Comparison of ENCODE assay signal across 7 cellular contexts in genomic region chr6:10951675-10952282, GRCh38.
DNase-seq lines count a peak whose midpoint lies in the region; ATAC-seq and TF ChIP-seq lines count a peak whose summit lies in the region.

No MANE protein-coding gene starts in this region.

- dilution Hi-C loops in mammary epithelial cell (cut with HindIII; ENCODE audit: low sequenced_read_pairs), result loop anchor here (5.0 kb wide), 1 partner anchor 36 kb away; no protein-coding TSS in a partner anchor

- H4K20me1 ChIP-seq in mammary epithelial cell (ENCODE audit: insufficient read depth, low read length), result no peaks in the 10 kb centered on the region

- intact Hi-C loops in mammary epithelial cell (cut with micrococcal nuclease), result loop anchor here (5.0 kb wide), 1 partner anchor 281 kb away; the partner anchor contains the start of gene NEDD9

- no peaks in the 10 kb centered on the region for H3K4me1 ChIP-seq in mammary epithelial cell (ENCODE audit: insufficient read depth, low read length)
- no peaks in the 10 kb centered on the region for H3K4me1 ChIP-seq in effector memory CD4-positive, alpha-beta T cell (ENCODE audit: control insufficient read depth, insufficient read depth, low read length, poor library complexity, severe bottlenecking)

- H3K9me3 ChIP-seq in mammary epithelial cell (replicated peaks; ENCODE audit: insufficient read depth, low read length), result no peaks in the 10 kb centered on the region
- H3K9me3 ChIP-seq in effector memory CD4-positive, alpha-beta T cell (ENCODE audit: control insufficient read depth, low read length), result no peaks in the 10 kb centered on the region

- H3K4me3 ChIP-seq in mammary epithelial cell (replicated peaks in 1 of 3; ENCODE audit: insufficient read depth in 1 of 3, low read depth in 2 of 3, low read length in 3 of 3), result no peak overlapping the region
- H3K4me3 ChIP-seq in effector memory CD4-positive, alpha-beta T cell (ENCODE audit: insufficient read depth, low read depth, low read length, poor library complexity, severe bottlenecking), result no peak overlapping the region

- no peak overlapping the region for H3K27ac ChIP-seq in mammary epithelial cell (ENCODE audit: insufficient read depth, low read depth, low read length)
- no peak overlapping the region for H3K27ac ChIP-seq in effector memory CD4-positive, alpha-beta T cell (ENCODE audit: insufficient read depth, low read length, poor library complexity, severe bottlenecking)

- TF ChIP-seq CTCF in mammary epithelial cell (conservative IDR thresholded peaks at IDR 0.05 in 1 of 2, IDR thresholded peaks at IDR 0.05 in 1 of 2; ENCODE audit: extremely low read depth in 1 of 2, insufficient read depth in 1 of 2, low read depth in 1 of 2, low read length in 2 of 2), result peak; percentile 31 to 62

- DNase-seq in NCI-H146 treated with DMSO at 0.1 percent for 48 hours (lab: John Stamatoyannopoulos, UW; ENCODE audit: unreplicated experiment) (peak; percentile 5), mammary epithelial cell (peak; percentile 23), lung microvascular endothelial cell (ENCODE audit: low read depth in 2 of 2) (peak; percentile 45 to 49), NCI-H2029 (lab: John Stamatoyannopoulos, UW) (no peak)
- no peak for DNase-seq in effector memory CD4-positive, alpha-beta T cell

- WGBS in mammary epithelial cell (ENCODE audit: low coverage, missing lambda C conversion rate), result 51% methylated on average over 5 of the region's 6 CpGs

- ATAC-seq in GM18498 (IDR thresholded peaks at IDR 0.05; ENCODE audit: unreplicated experiment), result peak; percentile 51
- no peak for ATAC-seq in HG03354 (IDR thresholded peaks at IDR 0.05; ENCODE audit: poor library complexity, severe bottlenecking, unreplicated experiment)

- CTCF ChIA-PET in mammary epithelial cell (lab: Charles Lee; ENCODE audit: low non-redundant PET), result interaction anchor here (0.6 to 1.0 kb wide), 3 partner anchors 58 to 624 kb away, joined by 7 to 10 read pairs (median 7); no protein-coding TSS in a partner anchor

- BruUV-seq in mammary epithelial cell (replicated peaks; lab: Mats Ljungman, UMichigan), result no TSS peak

- H3K9ac ChIP-seq in mammary epithelial cell (ENCODE audit: insufficient read depth, low read length), result no peak overlapping the region

- no peaks in the 10 kb centered on the region for H3K79me2 ChIP-seq in mammary epithelial cell (ENCODE audit: insufficient read depth, low read length)

- in situ Hi-C loops in mammary epithelial cell (cut with MboI; ENCODE audit: low sequenced_read_pairs in 2 of 2), result loop anchor here (5.0 to 25.0 kb wide), 3 partner anchors 116 to 611 kb away; no protein-coding TSS in a partner anchor

- no peak overlapping the region for H2AFZ ChIP-seq in mammary epithelial cell (ENCODE audit: low read depth, low read length)

- H3K36me3 ChIP-seq in mammary epithelial cell (ENCODE audit: insufficient read depth, low read length), result no peaks in the 10 kb centered on the region
- no peaks in the 10 kb centered on the region for H3K36me3 ChIP-seq in effector memory CD4-positive, alpha-beta T cell (ENCODE audit: control insufficient read depth, insufficient read depth, low read length)

- H3K27me3 ChIP-seq in mammary epithelial cell (ENCODE audit: insufficient read depth, low read length), result peaks cover 4% of the 10 kb centered on the region
- H3K27me3 ChIP-seq in effector memory CD4-positive, alpha-beta T cell (replicated peaks; ENCODE audit: control insufficient read depth, insufficient read depth, low read length, poor library complexity, severe bottlenecking), result no peaks in the 10 kb centered on the region

- H3K4me2 ChIP-seq in mammary epithelial cell (ENCODE audit: insufficient read depth, low read depth, low read length), result no peak overlapping the region

Comparison
In these comparisons a context has a peak if more than half of its experiments do, and no peak if none do; other contexts are left out.
1. DNase-seq: peak in NCI-H146 treated with DMSO at 0.1 percent for 48 hours (single experiment), mammary epithelial cell (single experiment) and lung microvascular endothelial cell (2 of 2); none in effector memory CD4-positive, alpha-beta T cell (0 of 3) and NCI-H2029 (single experiment).